12 cellular contexts compared by ENCODE assay signal in genomic region chr1:243416510-243416909, GRCh38.
DNase-seq lines count a peak whose midpoint lies in the region; ATAC-seq lines count a peak whose summit lies in the region.
"Had no signal": no experiment of that assay in that cellular context is flagged by ENCODE, and none has a peak within 500 bp of the region (broad histone marks: within the 10 kb centered on the region; RNA-seq: fewer than 3 reads in every experiment).

No MANE protein-coding gene starts in this region.

- DNase-seq in activated T-cell treated with anti-CD3 and anti-CD28 coated beads, Interleukin-2, amount 50 U/mL, for 4 hours: no peak
- DNase-seq in activated T-cell treated with anti-CD3 and anti-CD28 coated beads for 4 hours (no peak), NCI-H1930 (lab: John Stamatoyannopoulos, UW) (no peak), KBM-7 (no peak)
- no peak for DNase-seq in stimulated activated effector memory CD8-positive, alpha-beta T cell treated with anti-CD3 and anti-CD28 coated beads, Interleukin-12 subunit alpha, Interleukin-12 subunit beta, amount 100 ng/mL, for 72 hours (ENCODE audit: low spot score in 2 of 2)
- DNase-seq: DMS79; left ventricle myocardium inferior; stimulated activated CD4-positive, alpha-beta T cell treated with anti-CD3 and anti-CD28 coated beads, Interleukin-12 subunit alpha, Interleukin-12 subunit beta, amount 100 ng/mL, for 4 hours; T-helper 17 cell had no signal

- peak; percentile 79 to 81 for ATAC-seq in activated T-cell treated with anti-CD3 and anti-CD28 coated beads, Interleukin-2, amount 50 U/mL, for 4 hours
- peak; percentile 58 for ATAC-seq in HG02623 (IDR thresholded peaks at IDR 0.05; ENCODE audit: unreplicated experiment)
- peak; percentile 95 for ATAC-seq in stimulated activated effector memory CD8-positive, alpha-beta T cell treated with anti-CD3 and anti-CD28 coated beads, Interleukin-12 subunit alpha, Interleukin-12 subunit beta, amount 100 ng/mL, for 72 hours
- ATAC-seq in HG02588 (IDR thresholded peaks at IDR 0.05; ENCODE audit: unreplicated experiment): no peak
- ATAC-seq: T-helper 17 cell had no signal

- H3K27me3 Mint-ChIP-seq in activated T-cell treated with anti-CD3 and anti-CD28 coated beads, Interleukin-2, amount 50 U/mL, for 4 hours (ENCODE audit: low read depth): no peaks in the 10 kb centered on the region
- H3K27me3 Mint-ChIP-seq in T-helper 1 cell treated with Interleukin-12 subunit alpha and Interleukin-12 subunit beta and Interleukin-4 antibody, amounts not matched to agents 30 μg/mL and 1 μg/mL, for 36 hours (ENCODE audit: low read depth): no peaks in the 10 kb centered on the region
- H3K27me3 Mint-ChIP-seq: T-helper 17 cell had no signal

- peaks cover 25% of the 10 kb centered on the region for H3K36me3 Mint-ChIP-seq in activated T-cell treated with anti-CD3 and anti-CD28 coated beads, Interleukin-2, amount 50 U/mL, for 4 hours (ENCODE audit: insufficient read depth)
- H3K36me3 Mint-ChIP-seq in T-helper 1 cell treated with Interleukin-12 subunit alpha and Interleukin-12 subunit beta and Interleukin-4 antibody, amounts not matched to agents 30 μg/mL and 1 μg/mL, for 36 hours (ENCODE audit: low read depth): peaks cover 2% of the 10 kb centered on the region
- no peaks in the 10 kb centered on the region for H3K36me3 Mint-ChIP-seq in stimulated activated effector memory CD8-positive, alpha-beta T cell treated with anti-CD3 and anti-CD28 coated beads, Interleukin-12 subunit alpha, Interleukin-12 subunit beta, amount 100 ng/mL, for 72 hours

- no peak overlapping the region for H3K4me3 Mint-ChIP-seq in activated T-cell treated with anti-CD3 and anti-CD28 coated beads, Interleukin-2, amount 50 U/mL, for 4 hours
- H3K4me3 Mint-ChIP-seq in T-helper 1 cell treated with Interleukin-12 subunit alpha and Interleukin-12 subunit beta and Interleukin-4 antibody, amounts not matched to agents 30 μg/mL and 1 μg/mL, for 36 hours: peak overlapping the region; percentile 8
- H3K4me3 Mint-ChIP-seq in stimulated activated effector memory CD8-positive, alpha-beta T cell treated with anti-CD3 and anti-CD28 coated beads, Interleukin-12 subunit alpha, Interleukin-12 subunit beta, amount 100 ng/mL, for 72 hours: no peak overlapping the region

- no peaks in the 10 kb centered on the region for H3K9me3 Mint-ChIP-seq in activated T-cell treated with anti-CD3 and anti-CD28 coated beads, Interleukin-2, amount 50 U/mL, for 4 hours
- peaks cover 3% of the 10 kb centered on the region for H3K9me3 Mint-ChIP-seq in T-helper 1 cell treated with Interleukin-12 subunit alpha and Interleukin-12 subunit beta and Interleukin-4 antibody, amounts not matched to agents 30 μg/mL and 1 μg/mL, for 36 hours
- no peaks in the 10 kb centered on the region for H3K9me3 Mint-ChIP-seq in stimulated activated effector memory CD8-positive, alpha-beta T cell treated with anti-CD3 and anti-CD28 coated beads, Interleukin-12 subunit alpha, Interleukin-12 subunit beta, amount 100 ng/mL, for 72 hours

- peak overlapping the region; percentile 69 for H3K27ac Mint-ChIP-seq in T-helper 1 cell treated with Interleukin-12 subunit alpha and Interleukin-12 subunit beta and Interleukin-4 antibody, amounts not matched to agents 30 μg/mL and 1 μg/mL, for 36 hours
- no peak overlapping the region for H3K27ac Mint-ChIP-seq in stimulated activated effector memory CD8-positive, alpha-beta T cell treated with anti-CD3 and anti-CD28 coated beads, Interleukin-12 subunit alpha, Interleukin-12 subunit beta, amount 100 ng/mL, for 72 hours
- H3K27ac Mint-ChIP-seq: T-helper 17 cell had no signal

- peaks cover 33% of the 10 kb centered on the region for H3K4me1 Mint-ChIP-seq in activated T-cell treated with anti-CD3 and anti-CD28 coated beads, Interleukin-2, amount 50 U/mL, for 4 hours (ENCODE audit: low read depth)
- H3K4me1 Mint-ChIP-seq in T-helper 1 cell treated with Interleukin-12 subunit alpha and Interleukin-12 subunit beta and Interleukin-4 antibody, amounts not matched to agents 30 μg/mL and 1 μg/mL, for 36 hours (ENCODE audit: low read depth): peaks cover 47% of the 10 kb centered on the region
- H3K4me1 Mint-ChIP-seq in stimulated activated effector memory CD8-positive, alpha-beta T cell treated with anti-CD3 and anti-CD28 coated beads, Interleukin-12 subunit alpha, Interleukin-12 subunit beta, amount 100 ng/mL, for 72 hours: peaks cover 22% of the 10 kb centered on the region

- in situ Hi-C loops in KBM-7 (cut with MboI; ENCODE audit: low pct_unique_long_range_greater_than_20kb, low sequenced_read_pairs): no loop called here
